13 cellular contexts compared by ENCODE assay signal in the genomic region with DNA sequence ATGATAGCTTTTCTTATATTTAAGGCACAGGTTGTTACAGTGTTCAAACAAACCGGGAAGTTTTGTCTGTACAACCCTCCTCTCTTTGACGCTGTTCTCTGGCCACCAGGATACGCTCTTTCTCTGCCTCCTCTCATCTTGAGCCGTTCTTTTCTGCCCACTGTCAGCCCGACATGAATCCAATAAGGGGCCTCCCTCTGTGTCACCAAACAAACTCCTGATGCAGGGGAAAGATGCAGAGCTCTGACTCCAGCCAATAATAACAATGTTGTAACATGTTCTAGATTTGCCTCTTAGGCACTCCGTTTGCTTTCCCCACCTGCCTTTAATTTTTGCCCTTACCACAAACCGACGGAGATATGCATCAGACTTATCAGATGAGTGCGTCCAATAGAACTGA.
DNase-seq lines count a peak whose midpoint lies in the region; ATAC-seq and TF ChIP-seq lines count a peak whose summit lies in the region.
"Had no signal": no experiment of that assay in that cellular context is flagged by ENCODE, and none has a peak within 500 bp of the region (broad histone marks: within the 10 kb centered on the region; RNA-seq: fewer than 3 reads in every experiment).

No MANE protein-coding gene starts in this region.

- H3K4me3 Mint-ChIP-seq in nephron = no peak overlapping the region
- H3K4me3 Mint-ChIP-seq in activated T-cell treated with anti-CD3 and anti-CD28 coated beads, Interleukin-2, amount 50 U/mL, for 4 hours = no peak overlapping the region
- H3K4me3 Mint-ChIP-seq: CD4-positive, alpha-beta T cell; central memory CD8-positive, alpha-beta T cell had no signal

- H3K4me1 Mint-ChIP-seq in nephron = peaks cover 43% of the 10 kb centered on the region
- no peaks in the 10 kb centered on the region for H3K4me1 Mint-ChIP-seq in activated T-cell treated with anti-CD3 and anti-CD28 coated beads, Interleukin-2, amount 50 U/mL, for 4 hours (ENCODE audit: low read depth)
- H3K4me1 Mint-ChIP-seq: central memory CD8-positive, alpha-beta T cell had no signal

- H3K27ac ChIP-seq in coronary artery = peak overlapping the region; percentile 84 to 87
- H3K27ac ChIP-seq: transverse colon had no signal

- TF ChIP-seq CTCF in LNCAP (IDR thresholded peaks at IDR 0.05) = 0 out of 2 replicates have a peak, but pooled peaks have one; percentile 24
- TF ChIP-seq CTCF in coronary artery (IDR thresholded peaks at IDR 0.05) = no peak
- TF ChIP-seq CTCF in nephron (IDR thresholded peaks at IDR 0.05; ENCODE audit: unreplicated experiment in 3 of 3) = peak in 2 of 3 experiments; percentile 17 to 27

- no peaks in the 10 kb centered on the region for H3K9me3 Mint-ChIP-seq in nephron
- H3K9me3 Mint-ChIP-seq in activated T-cell treated with anti-CD3 and anti-CD28 coated beads, Interleukin-2, amount 50 U/mL, for 4 hours = no peaks in the 10 kb centered on the region
- H3K9me3 Mint-ChIP-seq: central memory CD8-positive, alpha-beta T cell had no signal

- ATAC-seq in GM18868 (IDR thresholded peaks at IDR 0.05; ENCODE audit: unreplicated experiment) = no peak
- ATAC-seq in activated T-cell treated with anti-CD3 and anti-CD28 coated beads, Interleukin-2, amount 50 U/mL, for 4 hours = no peak

- H3K36me3 Mint-ChIP-seq in nephron (ENCODE audit: low read depth) = no peaks in the 10 kb centered on the region
- no peaks in the 10 kb centered on the region for H3K36me3 Mint-ChIP-seq in activated T-cell treated with anti-CD3 and anti-CD28 coated beads, Interleukin-2, amount 50 U/mL, for 4 hours (ENCODE audit: insufficient read depth)

- peak overlapping the region; percentile 17 to 41 (median 39) for H3K27ac Mint-ChIP-seq in nephron
- H3K27ac Mint-ChIP-seq: CD4-positive, alpha-beta T cell had no signal

- peak overlapping the region; percentile 45 for H3K4me3 ChIP-seq in coronary artery
- H3K4me3 ChIP-seq: transverse colon had no signal

- DNase-seq in AG08395 (ENCODE audit: low spot score) (peak; percentile 66), coronary artery (ENCODE audit: low spot score) (peak; percentile 78), Ammon's horn (ENCODE audit: low spot score) (no peak)
- DNase-seq in stimulated activated naive CD4-positive, alpha-beta T cell (lab: John Stamatoyannopoulos, UW) = no peak
- no peak for DNase-seq in activated T-cell treated with anti-CD3 and anti-CD28 coated beads, Interleukin-2, amount 50 U/mL, for 4 hours
- DNase-seq: activated CD4-positive, alpha-beta T cell treated with anti-CD3 and anti-CD28 coated beads, Interleukin-2, amount 50 U/mL, for 48 hours; CD4-positive, alpha-beta T cell; stimulated activated CD4-positive, alpha-beta T cell treated with anti-CD3 and anti-CD28 coated beads, Interleukin-15, amount 100 ng/mL, for 24 hours; transverse colon had no signal

- peaks cover 14% of the 10 kb centered on the region for H3K27me3 Mint-ChIP-seq in nephron (ENCODE audit: low read depth)
- no peaks in the 10 kb centered on the region for H3K27me3 Mint-ChIP-seq in activated T-cell treated with anti-CD3 and anti-CD28 coated beads, Interleukin-2, amount 50 U/mL, for 4 hours (ENCODE audit: low read depth)
- H3K27me3 Mint-ChIP-seq: CD4-positive, alpha-beta T cell; central memory CD8-positive, alpha-beta T cell had no signal

Comparison
In these comparisons a context has a peak if more than half of its experiments do, and no peak if none do; other contexts are left out.
1. DNase-seq: peak in AG08395 (single experiment) and coronary artery (single experiment); none in stimulated activated naive CD4-positive, alpha-beta T cell (0 of 6), Ammon's horn (single experiment) and activated T-cell treated with anti-CD3 and anti-CD28 coated beads, Interleukin-2, amount 50 U/mL, for 4 hours (single experiment).